In genomic region chr2:39120521-39120770, GRCh38 we compare ENCODE assay signal across 9 cellular contexts. TPM values are rescaled to one million over a fixed set of nuclear protein-coding genes. Genes with fewer than 3 reads are reported as not detected.
A peak's percentile ranks its signal among the peaks of the same experiment; 100 is the strongest.
DNase-seq lines count a peak whose midpoint lies in the region; ATAC-seq, FAIRE-seq and TF ChIP-seq lines count a peak whose summit lies in the region.
"Had no signal": no experiment of that assay in that cellular context is flagged by ENCODE, and none has a peak within 500 bp of the region (broad histone marks: within the 10 kb centered on the region; RNA-seq: fewer than 3 reads in every experiment).

No MANE protein-coding gene starts in this region.

- intact Hi-C loops in K562 (cut with micrococcal nuclease): loop anchor here (5.0 to 10.0 kb wide), 3 partner anchors 173 to 368 kb away; partner anchors contain the start of genes MAP4K3 and SRSF7

- BruUV-seq in K562 (replicated peaks; lab: Mats Ljungman, UMichigan): no TSS peak

- H3K9me3 ChIP-seq in K562 (replicated peaks; ENCODE audit: control insufficient read depth, insufficient read depth, low read depth, low read length) (no peaks in the 10 kb centered on the region), neural cell (ENCODE audit: low read length) (no peaks in the 10 kb centered on the region)

- H2AFZ ChIP-seq in K562 (ENCODE audit: low read depth, low read length) (no peak overlapping the region), neural cell (ENCODE audit: low read depth, low read length) (no peak overlapping the region)

- WGBS in K562 (ENCODE audit: insufficient coverage, low coverage, missing lambda C conversion rate): 0% methylated on average over 15 of the region's 37 CpGs

- in situ Hi-C loops in K562 (cut with MboI): loop anchor here (10.0 kb wide), 1 partner anchor 104 kb away; no protein-coding TSS in a partner anchor

- peaks cover 3% of the 10 kb centered on the region for H3F3A ChIP-seq in neural cell (ENCODE audit: insufficient read depth, low read length, poor library complexity, severe bottlenecking)

- H3K79me2 ChIP-seq in K562 (ENCODE audit: control insufficient read depth, insufficient read depth, low read length) (peaks cover 73% of the 10 kb centered on the region), neural cell (replicated peaks; ENCODE audit: insufficient read depth, low read length) (peaks cover 44% of the 10 kb centered on the region)

- TF ChIP-seq CTCF in K562 (IDR thresholded peaks at IDR 0.05 in 2 of 3, conservative IDR thresholded peaks at IDR 0.05 in 1 of 3; ENCODE audit: insufficient read depth in 2 of 3, low read depth in 1 of 3, low read length in 3 of 3): no peak
- no peak for TF ChIP-seq CTCF in neural cell (IDR thresholded peaks at IDR 0.05; ENCODE audit: poor library complexity, severe bottlenecking)

- ATAC-seq in GM18867 (IDR thresholded peaks at IDR 0.05; ENCODE audit: unreplicated experiment): peak; percentile 18
- ATAC-seq in HG03045 (IDR thresholded peaks at IDR 0.05; ENCODE audit: unreplicated experiment): peak; percentile 20
- ATAC-seq in K562: no peak

- H3K4me1 ChIP-seq in K562 (replicated peaks in 1 of 2; ENCODE audit: control insufficient read depth in 2 of 2, insufficient read depth in 2 of 2, low read length in 2 of 2): peaks cover 28 to 33% of the 10 kb centered on the region in 2 experiments; a peak in 4 of 5 replicates

- H3K4me3 ChIP-seq in K562 (peak overlapping the region; percentile 79), neural cell (ENCODE audit: low read length) (peak overlapping the region; percentile 88)

- DNase-seq in K562 (ENCODE audit: extremely low read depth in 1 of 4, low spot score in 3 of 4) (peak in 2 of 4 experiments; percentile 68 to 73), NCI-H1105 treated with DMSO at 0.1 percent for 48 hours (lab: John Stamatoyannopoulos, UW) (no peak), NCI-H82 treated with DMSO at 0.1 percent for 48 hours (lab: John Stamatoyannopoulos, UW; ENCODE audit: unreplicated experiment) (no peak), epidermal melanocyte (ENCODE audit: insufficient read length, low spot score) (no peak), GM19240 (ENCODE audit: insufficient read length, low spot score) (no peak)

- H3K36me3 ChIP-seq in K562 (ENCODE audit: control insufficient read depth, insufficient read depth, low read length) (peaks cover 19% of the 10 kb centered on the region; the same call in 2 of the 3 replicates), neural cell (ENCODE audit: insufficient read depth, low read length) (no peaks in the 10 kb centered on the region)

- TF ChIP-seq EP300 in K562 (IDR thresholded peaks at IDR 0.05; ENCODE audit: low read length) (no peak), neural cell (conservative IDR thresholded peaks at IDR 0.05; ENCODE audit: poor library complexity, severe bottlenecking) (no peak)

- H3K9me2 ChIP-seq in neural cell (ENCODE audit: insufficient read depth, low read length): no peaks in the 10 kb centered on the region

- TF ChIP-seq RAD21 in K562 (CRISPR knock-in tag; conservative IDR thresholded peaks at IDR 0.05 in 1 of 2, IDR thresholded peaks at IDR 0.05 in 1 of 2) (no peak), neural cell (conservative IDR thresholded peaks at IDR 0.05) (no peak)

- TF ChIP-seq POLR2A in K562 (conservative IDR thresholded peaks at IDR 0.05): no peak

- POLR2A ChIA-PET in K562 (lab: Yijun Ruan, JAX): interaction anchor here (0.6 to 2.1 kb wide), 9 partner anchors 11 to 700 kb away, joined by 4 to 12 read pairs (median 5); no protein-coding TSS in a partner anchor

- H3K9me1 ChIP-seq in K562 (ENCODE audit: control insufficient read depth, insufficient read depth, low read length): no peaks in the 10 kb centered on the region

- H4K20me1 ChIP-seq in K562 (replicated peaks; ENCODE audit: control insufficient read depth, insufficient read depth, low read length): no peaks in the 10 kb centered on the region
- H4K20me1 ChIP-seq in neural cell (ENCODE audit: insufficient read depth): peaks cover 5% of the 10 kb centered on the region

- CTCF ChIA-PET in K562 (lab: Yijun Ruan, JAX; ENCODE audit: low intra/inter-chr PET ratio): interaction anchor here (0.6 to 3.5 kb wide), 3 partner anchors 108 to 380 kb away, joined by 3 to 16 read pairs (median 12); no protein-coding TSS in a partner anchor

- H3K27me3 ChIP-seq in K562 (ENCODE audit: control insufficient read depth in 2 of 2, insufficient read depth in 2 of 2, low read length in 2 of 2) (no peaks in the 10 kb centered on the region), neural cell (ENCODE audit: insufficient read depth, low read depth, low read length) (no peaks in the 10 kb centered on the region)

- H3K9ac ChIP-seq in K562 (ENCODE audit: insufficient read depth in 1 of 2, low read depth in 2 of 2, low read length in 2 of 2) (peak overlapping the region; percentile 76 to 97; a peak in 3 of 4 replicates), neural cell (ENCODE audit: low read length) (peak overlapping the region; percentile 80)

- peak overlapping the region; percentile 87 for H3K27ac ChIP-seq in K562 (ENCODE audit: extremely low read depth, low read depth, low read length)
- peak overlapping the region; percentile 94 for H3K27ac ChIP-seq in neural cell (ENCODE audit: low read length)

- FAIRE-seq in K562 (lab: Jason Lieb, UNC): no peak
- FAIRE-seq: TTC549 had no signal

- H3K4me2 ChIP-seq in K562 (ENCODE audit: insufficient read depth, low read length): peak overlapping the region; percentile 86; the same call in 1 of the 2 replicates
- no peak overlapping the region for H3K4me2 ChIP-seq in neural cell (ENCODE audit: low read length)

TF ChIP-seq in K562, 482 proteins besides CTCF, POLR2A, EP300 and RAD21:
- TF ChIP-seq ZNF133 (CRISPR knock-in tag; IDR thresholded peaks at IDR 0.05) (no peak), ZBTB7A (IDR thresholded peaks at IDR 0.05; ENCODE audit: borderline replicate concordance, control insufficient read depth, low read depth, low read length) (0 out of 2 replicates have a peak, but pooled peaks have one; percentile 79), ZNF766 (CRISPR knock-in tag; conservative IDR thresholded peaks at IDR 0.05) (0 out of 2 replicates have a peak, but pooled peaks have one; percentile 36), ZNF175 (CRISPR knock-in tag; IDR thresholded peaks at IDR 0.05; ENCODE audit: low read depth) (0 out of 2 replicates have a peak, but pooled peaks have one; percentile 13), ZNF408 (CRISPR knock-in tag; IDR thresholded peaks at IDR 0.05; ENCODE audit: low read depth) (no peak), GATAD2B (IDR thresholded peaks at IDR 0.05; ENCODE audit: borderline replicate concordance) (0 out of 2 replicates have a peak, but pooled peaks have one; percentile 72)

TF ChIP-seq in neural cell, 6 proteins besides CTCF, POLR2A, EP300 and RAD21:
- TF ChIP-seq MXI1 (conservative IDR thresholded peaks at IDR 0.05; ENCODE audit: poor library complexity, severe bottlenecking) (no peak), REST (IDR thresholded peaks at IDR 0.05; ENCODE audit: borderline replicate concordance) (no peak), EZH2 (IDR thresholded peaks at IDR 0.05; ENCODE audit: borderline replicate concordance, insufficient read depth, low read length, poor library complexity, severe bottlenecking) (no peak), SMC3 (conservative IDR thresholded peaks at IDR 0.05; ENCODE audit: poor library complexity) (no peak), TAF1 (IDR thresholded peaks at IDR 0.05; ENCODE audit: low read depth) (no peak), POLR2AphosphoS5 (IDR thresholded peaks at IDR 0.05) (no peak)

RNA-seq across cellular contexts. Expression of gene SOS1, which starts 0.4 kb away (rescaled TPM):
- total RNA-seq in K562 (2011; cell fraction: chromatin; rRNA removed; ENCODE audit: low replicate concordance): 26.1 and 163 TPM in 2 replicates
- 8.8 and 15.8 TPM in 2 replicates for total RNA-seq in K562 (2011; cell fraction: nucleolus; rRNA removed)
- 38.1 and 53.0 TPM in 2 replicates for total RNA-seq in K562 (2011; cell fraction: nucleoplasm; rRNA removed)
- total RNA-seq in K562 (2014; rRNA removed) (6.3 and 7.6 TPM in 2 replicates), K562 (2014; rRNA removed; fragmentation: Illumina TruSeq; extraction: Trizol) (16.3 and 17.9 TPM in 2 replicates), K562 (2015; rRNA removed; fragmentation: Illumina TruSeq; extraction: Trizol) (20.1 and 21.6 TPM in 2 replicates), K562 (2021) (23.1 and 23.8 TPM in 2 replicates)
- polyA plus RNA-seq in K562 (2011; rRNA removed) (27.1 and 27.9 TPM in 2 replicates), K562 (2014; fragmentation: Illumina TruSeq; extraction: Trizol) (24.5 and 26.8 TPM in 2 replicates), K562 (2014; fragmentation: Nextera tagmentation; extraction: Ambion mirVana) (1 to 10 TPM; 2.5 to 4.0 TPM), K562 (2014; rRNA removed) (10.9 and 12.1 TPM in 2 replicates), neural cell (18.6 and 19.0 TPM in 2 replicates)
- 16.0 and 30.7 TPM in 2 replicates for polyA plus RNA-seq in K562 (2011; cell fraction: cytosol; rRNA removed)
- polyA plus RNA-seq in K562 (2011; cell fraction: nucleus; rRNA removed): 61.3 and 78.0 TPM in 2 replicates
- polyA plus RNA-seq in K562 (2012): 13.2 and 16.3 TPM in 2 replicates
- polyA minus RNA-seq in K562 (2011; rRNA and poly(A)+ RNA removed): 80.6 and 96.0 TPM in 2 replicates
- polyA minus RNA-seq in K562 (2011; cell fraction: cytosol; rRNA and poly(A)+ RNA removed): 15.1 and 17.0 TPM in 2 replicates
- polyA minus RNA-seq in K562 (2011; cell fraction: nucleus; rRNA and poly(A)+ RNA removed): 52.2 and 93.1 TPM in 2 replicates
- 39.2 and 78.1 TPM in 2 replicates for polyA minus RNA-seq in neural cell
